ENCODE assay signal across 1 cellular context in genomic region chr17:51559778-51560177, GRCh38.
TF ChIP-seq lines count a peak whose summit lies in the region.

No MANE protein-coding gene starts in this region.

TF ChIP-seq in liver, 16 proteins besides CTCF, POLR2A, EP300 and RAD21 (continued from another document):
- TF ChIP-seq, protein P1, sequence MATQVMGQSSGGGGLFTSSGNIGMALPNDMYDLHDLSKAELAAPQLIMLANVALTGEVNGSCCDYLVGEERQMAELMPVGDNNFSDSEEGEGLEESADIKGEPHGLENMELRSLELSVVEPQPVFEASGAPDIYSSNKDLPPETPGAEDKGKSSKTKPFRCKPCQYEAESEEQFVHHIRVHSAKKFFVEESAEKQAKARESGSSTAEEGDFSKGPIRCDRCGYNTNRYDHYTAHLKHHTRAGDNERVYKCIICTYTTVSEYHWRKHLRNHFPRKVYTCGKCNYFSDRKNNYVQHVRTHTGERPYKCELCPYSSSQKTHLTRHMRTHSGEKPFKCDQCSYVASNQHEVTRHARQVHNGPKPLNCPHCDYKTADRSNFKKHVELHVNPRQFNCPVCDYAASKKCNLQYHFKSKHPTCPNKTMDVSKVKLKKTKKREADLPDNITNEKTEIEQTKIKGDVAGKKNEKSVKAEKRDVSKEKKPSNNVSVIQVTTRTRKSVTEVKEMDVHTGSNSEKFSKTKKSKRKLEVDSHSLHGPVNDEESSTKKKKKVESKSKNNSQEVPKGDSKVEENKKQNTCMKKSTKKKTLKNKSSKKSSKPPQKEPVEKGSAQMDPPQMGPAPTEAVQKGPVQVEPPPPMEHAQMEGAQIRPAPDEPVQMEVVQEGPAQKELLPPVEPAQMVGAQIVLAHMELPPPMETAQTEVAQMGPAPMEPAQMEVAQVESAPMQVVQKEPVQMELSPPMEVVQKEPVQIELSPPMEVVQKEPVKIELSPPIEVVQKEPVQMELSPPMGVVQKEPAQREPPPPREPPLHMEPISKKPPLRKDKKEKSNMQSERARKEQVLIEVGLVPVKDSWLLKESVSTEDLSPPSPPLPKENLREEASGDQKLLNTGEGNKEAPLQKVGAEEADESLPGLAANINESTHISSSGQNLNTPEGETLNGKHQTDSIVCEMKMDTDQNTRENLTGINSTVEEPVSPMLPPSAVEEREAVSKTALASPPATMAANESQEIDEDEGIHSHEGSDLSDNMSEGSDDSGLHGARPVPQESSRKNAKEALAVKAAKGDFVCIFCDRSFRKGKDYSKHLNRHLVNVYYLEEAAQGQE (IDR thresholded peaks at IDR 0.05) = peak; percentile 53
- TF ChIP-seq YY1 (IDR thresholded peaks at IDR 0.05) (peak; percentile 81), MAX (IDR thresholded peaks at IDR 0.05) (peak; percentile 92), ATF3 (IDR thresholded peaks at IDR 0.05) (peak; percentile 49), TAF1 (conservative IDR thresholded peaks at IDR 0.05) (no peak), SP1 (IDR thresholded peaks at IDR 0.05) (peak; percentile 99), FOXA2 (IDR thresholded peaks at IDR 0.05) (peak; percentile 79)
